Comparison of ENCODE assay signal across 8 cellular contexts in the genomic region with DNA sequence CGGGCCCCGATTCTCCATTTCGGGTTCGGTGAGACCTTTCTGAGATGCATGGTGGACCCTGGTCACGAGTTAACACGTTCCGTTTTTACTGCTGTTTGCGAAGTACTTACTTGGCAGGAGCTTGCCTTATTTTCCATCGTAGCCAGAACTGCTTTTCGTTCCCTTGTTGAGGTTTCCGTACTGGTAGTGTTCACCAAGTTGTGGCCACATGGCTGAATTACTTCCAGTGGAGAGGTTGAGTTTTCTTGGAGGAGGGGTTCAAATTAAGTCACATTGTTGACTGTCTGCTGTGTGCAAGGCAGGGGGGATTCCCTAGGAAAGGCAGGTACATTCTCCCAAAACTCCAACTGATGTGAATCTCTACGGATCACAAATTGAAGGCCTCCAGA. TPM values are rescaled to one million over a fixed set of nuclear protein-coding genes. Genes with fewer than 3 reads are reported as not detected.
DNase-seq lines count a peak whose midpoint lies in the region; ATAC-seq lines count a peak whose summit lies in the region.

No MANE protein-coding gene starts in this region.

- H3K27me3 Mint-ChIP-seq in immature natural killer cell (ENCODE audit: low read depth in 3 of 3) = peaks cover 21 to 49% (median 32%) of the 10 kb centered on the region in 3 donors

- DNase-seq in NOMO-1 treated with DMSO at 0.1 percent for 48 hours (lab: John Stamatoyannopoulos, UW; ENCODE audit: unreplicated experiment) = peak; percentile 78
- no peak for DNase-seq in NOMO-1 (lab: John Stamatoyannopoulos, UW; ENCODE audit: unreplicated experiment in 2 of 2)
- DNase-seq in adipocyte (ENCODE audit: low read depth) = no peak
- no peak for DNase-seq in immature natural killer cell
- DNase-seq in NCI-H1694 (lab: John Stamatoyannopoulos, UW) = no peak
- no peak for DNase-seq in midbrain (lab: John Stamatoyannopoulos, UW)

- no peak for ATAC-seq in GM18498 (IDR thresholded peaks at IDR 0.05; ENCODE audit: unreplicated experiment)

- H3K36me3 Mint-ChIP-seq in immature natural killer cell = peaks cover 0 to 4% (median 3%) of the 10 kb centered on the region in 3 donors

- H3K9ac ChIP-seq in adipocyte (ENCODE audit: low read length) = peak overlapping the region; percentile 83
- H3K9ac ChIP-seq in subcutaneous abdominal adipose tissue (ENCODE audit: low read length in 5 of 5) = peak overlapping the region in 2 of 5 donors; percentile 7 to 39

- peaks cover 14% of the 10 kb centered on the region for H3K4me1 ChIP-seq in adipocyte (ENCODE audit: control insufficient read depth, insufficient read depth, low read length)
- peaks cover 0 to 50% (median 31%) of the 10 kb centered on the region in 5 donors for H3K4me1 ChIP-seq in subcutaneous abdominal adipose tissue (ENCODE audit: control insufficient read depth in 5 of 5, insufficient read depth in 5 of 5, low read length in 5 of 5)

- no peaks in the 10 kb centered on the region for H3K27me3 ChIP-seq in adipocyte (replicated peaks; ENCODE audit: control insufficient read depth, insufficient read depth, low read length)
- H3K27me3 ChIP-seq in subcutaneous abdominal adipose tissue (ENCODE audit: control insufficient read depth in 5 of 5, insufficient read depth in 4 of 5, low read length in 5 of 5) = no peaks in the 10 kb centered on the region

- H3K4me1 Mint-ChIP-seq in immature natural killer cell = peaks cover 44 to 52% of the 10 kb centered on the region in 2 donors

- peak overlapping the region; percentile 91 for H3K4me3 ChIP-seq in adipocyte (ENCODE audit: low read length)
- peak overlapping the region; percentile 67 to 84 (median 78) for H3K4me3 ChIP-seq in subcutaneous abdominal adipose tissue (ENCODE audit: low read depth in 1 of 5, low read length in 5 of 5)

- H3K27ac ChIP-seq in subcutaneous abdominal adipose tissue (ENCODE audit: low read depth, low read length) = peak overlapping the region; percentile 26

- peaks cover 0 to 7% (median 0%) of the 10 kb centered on the region in 6 donors for H3K9me3 Mint-ChIP-seq in immature natural killer cell

- H3K9me3 ChIP-seq in adipocyte (ENCODE audit: control insufficient read depth, low read length) = no peaks in the 10 kb centered on the region
- H3K9me3 ChIP-seq in subcutaneous abdominal adipose tissue (ENCODE audit: control insufficient read depth in 5 of 5, low read length in 5 of 5) = no peaks in the 10 kb centered on the region

- H3K27ac Mint-ChIP-seq in immature natural killer cell = peak overlapping the region in 5 of 6 donors; percentile 86 to 97 (median 92)

- peak overlapping the region; percentile 90 to 96 (median 96) for H3K4me3 Mint-ChIP-seq in immature natural killer cell

- no peaks in the 10 kb centered on the region for H3K36me3 ChIP-seq in adipocyte (ENCODE audit: control insufficient read depth, insufficient read depth, low read length, severe bottlenecking)
- no peaks in the 10 kb centered on the region for H3K36me3 ChIP-seq in subcutaneous abdominal adipose tissue (ENCODE audit: control insufficient read depth in 5 of 5, insufficient read depth in 5 of 5, low read length in 5 of 5)

RNA-seq across cellular contexts. Expression of gene MXI1, which starts 4.0 kb away (rescaled TPM):
- polyA plus RNA-seq in immature natural killer cell = 10 to 100 TPM in 1 of 3 donors, 1 to 10 TPM in 2; 7.1 to 11.4 (median 9.7) TPM
